ENCODE assay signal across 1 cellular context in genomic region chr10:122126763-122127659, GRCh38.
TF ChIP-seq lines count a peak whose summit lies in the region.

No MANE protein-coding gene starts in this region.

TF ChIP-seq in HEK293, 187 proteins besides CTCF, POLR2A, EP300 and RAD21 (continued from another document):
- TF ChIP-seq, protein P1, sequence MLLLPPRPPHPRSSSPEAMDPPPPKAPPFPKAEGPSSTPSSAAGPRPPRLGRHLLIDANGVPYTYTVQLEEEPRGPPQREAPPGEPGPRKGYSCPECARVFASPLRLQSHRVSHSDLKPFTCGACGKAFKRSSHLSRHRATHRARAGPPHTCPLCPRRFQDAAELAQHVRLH (tag by site-specific recombination; IDR thresholded peaks at IDR 0.05) = no peak
- no peak for TF ChIP-seq ZNF571 (tag by site-specific recombination; IDR thresholded peaks at IDR 0.05)
- TF ChIP-seq SCRT2 (tag by site-specific recombination; IDR thresholded peaks at IDR 0.05) = peak; percentile 97
- no peak for TF ChIP-seq ZBTB7A (tag by site-specific recombination; IDR thresholded peaks at IDR 0.05; ENCODE audit: low read depth)
- no peak for TF ChIP-seq ZNF302 (tag by site-specific recombination; IDR thresholded peaks at IDR 0.05; ENCODE audit: low read depth)
- TF ChIP-seq SP7 (tag by site-specific recombination; IDR thresholded peaks at IDR 0.05) = peak; percentile 53; the same call in 1 of the 2 replicates
- no peak for TF ChIP-seq PRDM1 (tag by site-specific recombination; IDR thresholded peaks at IDR 0.05)
- TF ChIP-seq, protein P2, sequence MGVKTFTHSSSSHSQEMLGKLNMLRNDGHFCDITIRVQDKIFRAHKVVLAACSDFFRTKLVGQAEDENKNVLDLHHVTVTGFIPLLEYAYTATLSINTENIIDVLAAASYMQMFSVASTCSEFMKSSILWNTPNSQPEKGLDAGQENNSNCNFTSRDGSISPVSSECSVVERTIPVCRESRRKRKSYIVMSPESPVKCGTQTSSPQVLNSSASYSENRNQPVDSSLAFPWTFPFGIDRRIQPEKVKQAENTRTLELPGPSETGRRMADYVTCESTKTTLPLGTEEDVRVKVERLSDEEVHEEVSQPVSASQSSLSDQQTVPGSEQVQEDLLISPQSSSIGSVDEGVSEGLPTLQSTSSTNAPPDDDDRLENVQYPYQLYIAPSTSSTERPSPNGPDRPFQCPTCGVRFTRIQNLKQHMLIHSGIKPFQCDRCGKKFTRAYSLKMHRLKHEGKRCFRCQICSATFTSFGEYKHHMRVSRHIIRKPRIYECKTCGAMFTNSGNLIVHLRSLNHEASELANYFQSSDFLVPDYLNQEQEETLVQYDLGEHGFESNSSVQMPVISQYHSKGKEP (tag by site-specific recombination; IDR thresholded peaks at IDR 0.05) = no peak
- TF ChIP-seq, protein P3, sequence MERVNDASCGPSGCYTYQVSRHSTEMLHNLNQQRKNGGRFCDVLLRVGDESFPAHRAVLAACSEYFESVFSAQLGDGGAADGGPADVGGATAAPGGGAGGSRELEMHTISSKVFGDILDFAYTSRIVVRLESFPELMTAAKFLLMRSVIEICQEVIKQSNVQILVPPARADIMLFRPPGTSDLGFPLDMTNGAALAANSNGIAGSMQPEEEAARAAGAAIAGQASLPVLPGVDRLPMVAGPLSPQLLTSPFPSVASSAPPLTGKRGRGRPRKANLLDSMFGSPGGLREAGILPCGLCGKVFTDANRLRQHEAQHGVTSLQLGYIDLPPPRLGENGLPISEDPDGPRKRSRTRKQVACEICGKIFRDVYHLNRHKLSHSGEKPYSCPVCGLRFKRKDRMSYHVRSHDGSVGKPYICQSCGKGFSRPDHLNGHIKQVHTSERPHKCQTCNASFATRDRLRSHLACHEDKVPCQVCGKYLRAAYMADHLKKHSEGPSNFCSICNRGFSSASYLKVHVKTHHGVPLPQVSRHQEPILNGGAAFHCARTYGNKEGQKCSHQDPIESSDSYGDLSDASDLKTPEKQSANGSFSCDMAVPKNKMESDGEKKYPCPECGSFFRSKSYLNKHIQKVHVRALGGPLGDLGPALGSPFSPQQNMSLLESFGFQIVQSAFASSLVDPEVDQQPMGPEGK (tag by site-specific recombination; IDR thresholded peaks at IDR 0.05) = no peak
- no peak for TF ChIP-seq ZNF518A (tag by site-specific recombination; conservative IDR thresholded peaks at IDR 0.05; ENCODE audit: low read depth)
- no peak for TF ChIP-seq ZNF624 (tag by site-specific recombination; IDR thresholded peaks at IDR 0.05)
- no peak for TF ChIP-seq ZNF561 (tag by site-specific recombination; IDR thresholded peaks at IDR 0.05; ENCODE audit: borderline replicate concordance)
- TF ChIP-seq ZNF266 (tag by site-specific recombination; IDR thresholded peaks at IDR 0.05; ENCODE audit: low read depth) = peak; percentile 90; the same call in 1 of the 2 replicates
- peak; percentile 78; the same call in 1 of the 2 replicates for TF ChIP-seq INSM2 (tag by site-specific recombination; IDR thresholded peaks at IDR 0.05)
- TF ChIP-seq ZNF600 (tag by site-specific recombination; IDR thresholded peaks at IDR 0.05) = peak; percentile 60; the same call in 1 of the 2 replicates
- TF ChIP-seq ZBTB21 (tag by site-specific recombination; IDR thresholded peaks at IDR 0.05) = no peak
- TF ChIP-seq REST (tag by site-specific recombination; IDR thresholded peaks at IDR 0.05) = 0 out of 2 replicates have a peak, but pooled peaks have one; percentile 22
- TF ChIP-seq OSR2 (tag by site-specific recombination; IDR thresholded peaks at IDR 0.05) = peak; percentile 77
- TF ChIP-seq ZNF132 (tag by site-specific recombination; IDR thresholded peaks at IDR 0.05; ENCODE audit: borderline replicate concordance) = no peak
- 0 out of 2 replicates have a peak, but pooled peaks have one; percentile 25 for TF ChIP-seq ZXDB (tag by site-specific recombination; IDR thresholded peaks at IDR 0.05)
- TF ChIP-seq SCRT1 (tag by site-specific recombination; IDR thresholded peaks at IDR 0.05; ENCODE audit: borderline replicate concordance) = peak; percentile 95
- peak; percentile 41; the same call in 1 of the 2 replicates for TF ChIP-seq KLF1 (tag by site-specific recombination; IDR thresholded peaks at IDR 0.05)
- TF ChIP-seq IKZF3 (tag by site-specific recombination; IDR thresholded peaks at IDR 0.05) = 0 out of 2 replicates have a peak, but pooled peaks have one; percentile 47
- no peak for TF ChIP-seq ZNF274 (IDR thresholded peaks at IDR 0.05; ENCODE audit: low read length)
- TF ChIP-seq ZNF274 (tag by site-specific recombination; IDR thresholded peaks at IDR 0.05; ENCODE audit: borderline replicate concordance) = no peak
TF ChIP-seq in HEK293: peak in this region for 19.
